24 cellular contexts compared by ENCODE assay signal in genomic region chr20:34952676-34953075, GRCh38. TPM values are rescaled to one million over a fixed set of nuclear protein-coding genes. Genes with fewer than 3 reads are reported as not detected.
A peak's percentile ranks its signal among the peaks of the same experiment; 100 is the strongest.
DNase-seq lines count a peak whose midpoint lies in the region; ATAC-seq and TF ChIP-seq lines count a peak whose summit lies in the region.
"Had no signal": no experiment of that assay in that cellular context is flagged by ENCODE, and none has a peak within 500 bp of the region (broad histone marks: within the 10 kb centered on the region; RNA-seq: fewer than 3 reads in every experiment).

No MANE protein-coding gene starts in this region.

- peaks cover 6% of the 10 kb centered on the region for H3K27me3 Mint-ChIP-seq in nephron progenitor cell (ENCODE audit: low read depth, poor library complexity)
- H3K27me3 Mint-ChIP-seq: activated naive CD8-positive, alpha-beta T cell treated with anti-CD3 and anti-CD28 coated beads, Interleukin-2, amount 50 U/mL, for 24 hours; IgD-negative memory B cell had no signal

- no peak overlapping the region for H2AFZ ChIP-seq in Karpas-422 (ENCODE audit: low read length)

- H3K79me2 ChIP-seq in Karpas-422 (ENCODE audit: low read length): no peaks in the 10 kb centered on the region

- ATAC-seq in HG03196 (IDR thresholded peaks at IDR 0.05; ENCODE audit: unreplicated experiment): no peak
- no peak for ATAC-seq in SK-N-SH treated with all-trans-retinoic acid at 6 μM for 48 hours
- no peak for ATAC-seq in GM18909 (IDR thresholded peaks at IDR 0.05; ENCODE audit: poor library complexity, unreplicated experiment)
- ATAC-seq: activated naive CD8-positive, alpha-beta T cell treated with anti-CD3 and anti-CD28 coated beads, Interleukin-2, amount 50 U/mL, for 24 hours; left colon; mucosa of descending colon had no signal

- 61 to 80% (median 76%) methylated on average over 5 of the region's 5 CpGs for WGBS in ovary, 3 donors

- peaks cover 16% of the 10 kb centered on the region for H3K36me3 Mint-ChIP-seq in nephron progenitor cell (ENCODE audit: low read depth)

- TF ChIP-seq CTCF in choroid plexus epithelial cell (conservative IDR thresholded peaks at IDR 0.05; ENCODE audit: low read depth, low read length) (no peak), nephron progenitor cell (IDR thresholded peaks at IDR 0.05) (no peak), ovary (IDR thresholded peaks at IDR 0.05) (no peak)

- peaks cover 31% of the 10 kb centered on the region for H3K4me1 ChIP-seq in Karpas-422 (ENCODE audit: low read length)
- no peaks in the 10 kb centered on the region for H3K4me1 ChIP-seq in ovary (ENCODE audit: insufficient read depth)
- H3K4me1 ChIP-seq: uterus had no signal

- TF ChIP-seq POLR2A in ovary (IDR thresholded peaks at IDR 0.05): no peak

- H3K9me3 Mint-ChIP-seq in nephron progenitor cell: no peaks in the 10 kb centered on the region
- H3K9me3 Mint-ChIP-seq: activated naive CD8-positive, alpha-beta T cell treated with anti-CD3 and anti-CD28 coated beads, Interleukin-2, amount 50 U/mL, for 24 hours; H9; IgD-negative memory B cell had no signal

- 0 out of 2 replicates have a peak, but pooled peaks cover 4% of the 10 kb centered on the region for H3K36me3 ChIP-seq in Karpas-422 (ENCODE audit: insufficient read depth, low read length)
- no peaks in the 10 kb centered on the region for H3K36me3 ChIP-seq in ovary
- H3K36me3 ChIP-seq: uterus had no signal

- H3K27me3 ChIP-seq in Karpas-422 (ENCODE audit: low read length) (no peaks in the 10 kb centered on the region), ovary (no peaks in the 10 kb centered on the region)
- H3K27me3 ChIP-seq: SJCRH30, uterus had no signal

- no peak overlapping the region for H3K9ac ChIP-seq in Karpas-422 (ENCODE audit: low read length)

- H4K20me1 ChIP-seq in Karpas-422 (ENCODE audit: insufficient read depth, low read depth, low read length): no peaks in the 10 kb centered on the region

- TF ChIP-seq EP300 in ovary (IDR thresholded peaks at IDR 0.05): no peak

- H3K27ac ChIP-seq in Karpas-422 (ENCODE audit: low read length): no peak overlapping the region
- H3K27ac ChIP-seq in ovary: no peak overlapping the region
- H3K27ac ChIP-seq: HL-60, SJCRH30, uterus had no signal

- H3K9me3 ChIP-seq in Karpas-422 (ENCODE audit: low read length): no peaks in the 10 kb centered on the region
- no peaks in the 10 kb centered on the region for H3K9me3 ChIP-seq in ovary
- H3K9me3 ChIP-seq: mucosa of descending colon, SJCRH30, uterus had no signal

- H3K27ac Mint-ChIP-seq in nephron progenitor cell: peak overlapping the region; percentile 37
- H3K27ac Mint-ChIP-seq: activated naive CD8-positive, alpha-beta T cell treated with anti-CD3 and anti-CD28 coated beads, Interleukin-2, amount 50 U/mL, for 24 hours; IgD-negative memory B cell had no signal

- DNase-seq in COLO829 (ENCODE audit: low spot score): peak; percentile 31
- DNase-seq in Karpas-422: peak; percentile 49
- peak; percentile 38 for DNase-seq in choroid plexus epithelial cell (ENCODE audit: low read depth)
- DNase-seq in nephron progenitor cell: no peak
- no peak for DNase-seq in ovary
- DNase-seq: activated CD8-positive, alpha-beta memory T cell treated with anti-CD3 and anti-CD28 coated beads for 24 hours; activated naive CD8-positive, alpha-beta T cell treated with anti-CD3 and anti-CD28 coated beads, Interleukin-2, amount 50 U/mL, for 24 hours; central memory CD4-positive, alpha-beta T cell; COR-L47; effector memory CD4-positive, alpha-beta T cell; H9; hypothalamus; left colon; mucosa of descending colon; NCI-H1694; NCI-H345; SJCRH30; stimulated activated CD4-positive, alpha-beta T cell treated with anti-CD3 and anti-CD28 coated beads, Interleukin-2, amount 100 ng/mL, for 24 hours; uterus had no signal

- no peak overlapping the region for H3K4me2 ChIP-seq in Karpas-422 (ENCODE audit: low read depth, low read length, poor library complexity, severe bottlenecking)

- H3K4me1 Mint-ChIP-seq in nephron progenitor cell: peaks cover 47% of the 10 kb centered on the region

- H3K9me2 ChIP-seq in Karpas-422 (replicated peaks; ENCODE audit: insufficient read depth, low read length): no peaks in the 10 kb centered on the region

- no peak overlapping the region for H3K4me3 Mint-ChIP-seq in nephron progenitor cell
- H3K4me3 Mint-ChIP-seq: activated naive CD8-positive, alpha-beta T cell treated with anti-CD3 and anti-CD28 coated beads, Interleukin-2, amount 50 U/mL, for 24 hours; H9 had no signal

- intact Hi-C loops in ovary (cut with DNase I): no loop called here

- H3K4me3 ChIP-seq in Karpas-422 (ENCODE audit: low read length): no peak overlapping the region
- no peak overlapping the region for H3K4me3 ChIP-seq in choroid plexus epithelial cell (ENCODE audit: low read depth, low read length)
- H3K4me3 ChIP-seq in ovary: no peak overlapping the region
- H3K4me3 ChIP-seq: mucosa of descending colon, SJCRH30, uterus had no signal

TF ChIP-seq in SK-N-SH treated with all-trans-retinoic acid at 6 μM for 48 hours, 23 proteins besides CTCF, POLR2A, EP300 and RAD21 (continues in another document):
- no peak for TF ChIP-seq TCF4 (CRISPR knock-in tag; IDR thresholded peaks at IDR 0.05; ENCODE audit: borderline replicate concordance)
- TF ChIP-seq ARNTL (CRISPR knock-in tag; IDR thresholded peaks at IDR 0.05; ENCODE audit: borderline replicate concordance, low read depth): no peak
- no peak for TF ChIP-seq TOX (CRISPR knock-in tag; IDR thresholded peaks at IDR 0.05; ENCODE audit: borderline replicate concordance)
- TF ChIP-seq RARB (CRISPR knock-in tag; IDR thresholded peaks at IDR 0.05): no peak
- TF ChIP-seq POU6F1 (CRISPR knock-in tag; IDR thresholded peaks at IDR 0.05; ENCODE audit: borderline replicate concordance, low read depth): no peak
- no peak for TF ChIP-seq SNAI2 (CRISPR knock-in tag; IDR thresholded peaks at IDR 0.05)
- TF ChIP-seq PATZ1 (CRISPR knock-in tag; IDR thresholded peaks at IDR 0.05; ENCODE audit: borderline replicate concordance): no peak
- no peak for TF ChIP-seq ZFP3 (CRISPR knock-in tag; IDR thresholded peaks at IDR 0.05)
- TF ChIP-seq ZNF70 (CRISPR knock-in tag; IDR thresholded peaks at IDR 0.05): no peak
- TF ChIP-seq ZNF565 (CRISPR knock-in tag; conservative IDR thresholded peaks at IDR 0.05; ENCODE audit: low read depth): no peak
- TF ChIP-seq, protein P1, sequence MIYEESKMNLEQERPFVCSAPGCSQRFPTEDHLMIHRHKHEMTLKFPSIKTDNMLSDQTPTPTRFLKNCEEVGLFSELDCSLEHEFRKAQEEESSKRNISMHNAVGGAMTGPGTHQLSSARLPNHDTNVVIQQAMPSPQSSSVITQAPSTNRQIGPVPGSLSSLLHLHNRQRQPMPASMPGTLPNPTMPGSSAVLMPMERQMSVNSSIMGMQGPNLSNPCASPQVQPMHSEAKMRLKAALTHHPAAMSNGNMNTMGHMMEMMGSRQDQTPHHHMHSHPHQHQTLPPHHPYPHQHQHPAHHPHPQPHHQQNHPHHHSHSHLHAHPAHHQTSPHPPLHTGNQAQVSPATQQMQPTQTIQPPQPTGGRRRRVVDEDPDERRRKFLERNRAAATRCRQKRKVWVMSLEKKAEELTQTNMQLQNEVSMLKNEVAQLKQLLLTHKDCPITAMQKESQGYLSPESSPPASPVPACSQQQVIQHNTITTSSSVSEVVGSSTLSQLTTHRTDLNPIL (CRISPR knock-in tag; IDR thresholded peaks at IDR 0.05; ENCODE audit: low read depth): no peak
- no peak for TF ChIP-seq CSDC2 (CRISPR knock-in tag; IDR thresholded peaks at IDR 0.05)
- no peak for TF ChIP-seq ZNF8 (CRISPR knock-in tag; IDR thresholded peaks at IDR 0.05)
- no peak for TF ChIP-seq PPARA (CRISPR knock-in tag; IDR thresholded peaks at IDR 0.05; ENCODE audit: borderline replicate concordance)
- no peak for TF ChIP-seq ISL1 (CRISPR knock-in tag; IDR thresholded peaks at IDR 0.05)
- no peak for TF ChIP-seq OSR1 (CRISPR knock-in tag; IDR thresholded peaks at IDR 0.05)

RNA-seq across cellular contexts. Expression of gene GSS, which starts 2.9 kb away (rescaled TPM):
- total RNA-seq in Karpas-422 (2014; rRNA removed; shearing (Covaris generic); ENCODE audit: low replicate concordance): 24.7 and 36.9 TPM in 2 replicates
- total RNA-seq in ovary: 10 to 100 TPM; 14.5 to 35.3 (median 22.2) TPM
- polyA plus RNA-seq in ovary: 10 to 100 TPM; 19.8 to 42.0 TPM

RNA-seq across cellular contexts. Expression of gene MYH7B, which starts 3.0 kb away (rescaled TPM):
- total RNA-seq in Karpas-422 (2014; rRNA removed; shearing (Covaris generic); ENCODE audit: low replicate concordance): 0.07 TPM in 1 of 2 replicates, not detected in the other
- 1 to 10 TPM in 4 of 7 donors, under 1 TPM in 3; 0.74 to 2.6 (median 1.1) TPM for total RNA-seq in ovary
- 1 to 10 TPM in 1 of 2 donors, under 1 TPM in 1; 0.30 to 2.3 TPM for polyA plus RNA-seq in ovary

Comparison
In these comparisons a context has a peak if more than half of its experiments do, and no peak if none do; other contexts are left out.
1. DNase-seq: peak in COLO829 (single experiment), Karpas-422 (single experiment) and choroid plexus epithelial cell (single experiment); none in nephron progenitor cell (single experiment) and ovary (0 of 5).